In genomic region chr3:21506061-21506460, GRCh38 we compare ENCODE assay signal across 23 cellular contexts.
DNase-seq lines count a peak whose midpoint lies in the region; ATAC-seq and TF ChIP-seq lines count a peak whose summit lies in the region.
"Had no signal": no experiment of that assay in that cellular context is flagged by ENCODE, and none has a peak within 500 bp of the region (broad histone marks: within the 10 kb centered on the region; RNA-seq: fewer than 3 reads in every experiment).

No MANE protein-coding gene starts in this region.

- no peaks in the 10 kb centered on the region for H3K9me3 ChIP-seq in GM23248 (ENCODE audit: low read depth)
- H3K9me3 ChIP-seq: A549 had no signal

- H3K9ac ChIP-seq in GM23248, result no peak overlapping the region
- H3K9ac ChIP-seq: BLaER1 treated with 17β-estradiol and CSF1 and Interleukin-3, amounts not matched to agents 10 nM and 100 nM had no signal

- no peak overlapping the region for H2AFZ ChIP-seq in GM23248

- TF ChIP-seq CTCF in astrocyte of the spinal cord (IDR thresholded peaks at IDR 0.05; ENCODE audit: low read depth, low read length) (no peak), fibroblast of the aortic adventitia (IDR thresholded peaks at IDR 0.05; ENCODE audit: insufficient read depth, low read length) (no peak), coronary artery (IDR thresholded peaks at IDR 0.05) (no peak)

- no peak overlapping the region for H3K27ac ChIP-seq in GM23248
- no peak overlapping the region for H3K27ac ChIP-seq in coronary artery
- H3K27ac ChIP-seq: A549; BLaER1 treated with 17β-estradiol and CSF1 and Interleukin-3, amounts not matched to agents 10 nM and 100 nM; HL-60; RWPE1 had no signal

- DNase-seq in GM23248, result peak; percentile 30
- peak; percentile 47 for DNase-seq in OCI-M1 (lab: John Stamatoyannopoulos, UW)
- peak; percentile 49 for DNase-seq in astrocyte of the spinal cord (ENCODE audit: low read depth, low spot score)
- peak; percentile 45 for DNase-seq in fibroblast of the aortic adventitia (ENCODE audit: low read depth)
- DNase-seq in T-helper 2 cell treated with Interferon-gamma antibody and Interleukin-4, amounts not matched to agents 5 μg/mL and 100 μg/mL, for 36 hours (ENCODE audit: low spot score), result no peak
- DNase-seq in coronary artery (ENCODE audit: low spot score), result no peak
- no peak for DNase-seq in NCI-H1105 (lab: John Stamatoyannopoulos, UW)
- DNase-seq: CD4-positive, alpha-beta T cell; NCI-H1092; NCI-H1436; NCI-H187; NCI-H2171 treated with DMSO at 0.1 percent for 48 hours; NCI-H345; NCI-H510A treated with DMSO at 0.1 percent for 48 hours; NCI-H748 treated with DMSO at 0.1 percent for 48 hours; SHP77 had no signal

- H3K36me3 ChIP-seq in GM23248 (ENCODE audit: low read depth), result no peaks in the 10 kb centered on the region
- H3K36me3 ChIP-seq: BLaER1 treated with 17β-estradiol and CSF1 and Interleukin-3, amounts not matched to agents 10 nM and 100 nM had no signal

- no peaks in the 10 kb centered on the region for H3K4me1 Mint-ChIP-seq in T-helper 2 cell treated with Interferon-gamma antibody and Interleukin-4, amounts not matched to agents 5 μg/mL and 100 μg/mL, for 36 hours (ENCODE audit: low read depth)
- H3K4me1 Mint-ChIP-seq: IgD-negative memory B cell had no signal

- H3K27me3 Mint-ChIP-seq in T-helper 2 cell treated with Interferon-gamma antibody and Interleukin-4, amounts not matched to agents 5 μg/mL and 100 μg/mL, for 36 hours (ENCODE audit: low read depth), result no peaks in the 10 kb centered on the region
- H3K27me3 Mint-ChIP-seq: CD4-positive, alpha-beta T cell; IgD-negative memory B cell had no signal

- H3K27me3 ChIP-seq in GM23248 (replicated peaks; ENCODE audit: insufficient read depth), result no peaks in the 10 kb centered on the region
- H3K27me3 ChIP-seq: BLaER1 treated with 17β-estradiol and CSF1 and Interleukin-3, amounts not matched to agents 10 nM and 100 nM had no signal

- no peak overlapping the region for H3K27ac Mint-ChIP-seq in T-helper 2 cell treated with Interferon-gamma antibody and Interleukin-4, amounts not matched to agents 5 μg/mL and 100 μg/mL, for 36 hours
- H3K27ac Mint-ChIP-seq: CD4-positive, alpha-beta T cell; IgD-negative memory B cell had no signal

- H3F3A ChIP-seq in GM23248 (ENCODE audit: insufficient read depth), result no peaks in the 10 kb centered on the region

- in situ Hi-C loops in GM23248 (cut with MboI), result no loop called here
- in situ Hi-C loops in astrocyte of the spinal cord (cut with HindIII; ENCODE audit: low sequenced_read_pairs), result no loop called here

- no peaks in the 10 kb centered on the region for H3K79me2 ChIP-seq in GM23248 (ENCODE audit: insufficient read depth)

- no peaks in the 10 kb centered on the region for H3K36me3 Mint-ChIP-seq in T-helper 2 cell treated with Interferon-gamma antibody and Interleukin-4, amounts not matched to agents 5 μg/mL and 100 μg/mL, for 36 hours (ENCODE audit: low read depth)
- H3K36me3 Mint-ChIP-seq: IgD-negative memory B cell had no signal

- H3K4me3 ChIP-seq in GM23248 (no peak overlapping the region), astrocyte of the spinal cord (ENCODE audit: low read depth, low read length) (no peak overlapping the region), fibroblast of the aortic adventitia (ENCODE audit: low read depth, low read length) (no peak overlapping the region), coronary artery (no peak overlapping the region)
- H3K4me3 ChIP-seq: A549; BLaER1 treated with 17β-estradiol and CSF1 and Interleukin-3, amounts not matched to agents 10 nM and 100 nM had no signal

- H3K4me1 ChIP-seq in GM23248 (ENCODE audit: insufficient read depth), result peaks cover 7% of the 10 kb centered on the region
- H3K4me1 ChIP-seq: A549 had no signal

- H4K20me1 ChIP-seq in GM23248 (ENCODE audit: insufficient read depth), result no peaks in the 10 kb centered on the region
- H4K20me1 ChIP-seq: BLaER1 treated with 17β-estradiol and CSF1 and Interleukin-3, amounts not matched to agents 10 nM and 100 nM had no signal

- no peak overlapping the region for H3K4me3 Mint-ChIP-seq in T-helper 2 cell treated with Interferon-gamma antibody and Interleukin-4, amounts not matched to agents 5 μg/mL and 100 μg/mL, for 36 hours
- H3K4me3 Mint-ChIP-seq: CD4-positive, alpha-beta T cell; IgD-negative memory B cell had no signal

- peaks cover 19% of the 10 kb centered on the region for H3K9me3 Mint-ChIP-seq in T-helper 2 cell treated with Interferon-gamma antibody and Interleukin-4, amounts not matched to agents 5 μg/mL and 100 μg/mL, for 36 hours

- no peaks in the 10 kb centered on the region; the same call in 1 of the 2 replicates for H3K9me2 ChIP-seq in GM23248 (ENCODE audit: insufficient read depth)

- no peak for ATAC-seq in HG03342 (IDR thresholded peaks at IDR 0.05; ENCODE audit: unreplicated experiment)
- ATAC-seq: A549, HCT116 had no signal

- WGBS in GM23248 (ENCODE audit: low coverage in 1 of 2, low lambda C conversion rate in 2 of 2, missing lambda C conversion rate in 2 of 2), 2 experiments, result 23 to 29% methylated on average over 2 of the region's 2 CpGs

- no peak overlapping the region for H3K4me2 ChIP-seq in GM23248 (ENCODE audit: unreplicated experiment)
- H3K4me2 ChIP-seq: A549; BLaER1 treated with 17β-estradiol and CSF1 and Interleukin-3, amounts not matched to agents 10 nM and 100 nM had no signal

Comparison
In these comparisons a context has a peak if more than half of its experiments do, and no peak if none do; other contexts are left out.
1. DNase-seq: peak in GM23248 (single experiment), OCI-M1 (single experiment), astrocyte of the spinal cord (single experiment) and fibroblast of the aortic adventitia (single experiment); none in T-helper 2 cell treated with Interferon-gamma antibody and Interleukin-4, amounts not matched to agents 5 μg/mL and 100 μg/mL, for 36 hours (single experiment), coronary artery (single experiment) and NCI-H1105 (single experiment).